In the genomic region with DNA sequence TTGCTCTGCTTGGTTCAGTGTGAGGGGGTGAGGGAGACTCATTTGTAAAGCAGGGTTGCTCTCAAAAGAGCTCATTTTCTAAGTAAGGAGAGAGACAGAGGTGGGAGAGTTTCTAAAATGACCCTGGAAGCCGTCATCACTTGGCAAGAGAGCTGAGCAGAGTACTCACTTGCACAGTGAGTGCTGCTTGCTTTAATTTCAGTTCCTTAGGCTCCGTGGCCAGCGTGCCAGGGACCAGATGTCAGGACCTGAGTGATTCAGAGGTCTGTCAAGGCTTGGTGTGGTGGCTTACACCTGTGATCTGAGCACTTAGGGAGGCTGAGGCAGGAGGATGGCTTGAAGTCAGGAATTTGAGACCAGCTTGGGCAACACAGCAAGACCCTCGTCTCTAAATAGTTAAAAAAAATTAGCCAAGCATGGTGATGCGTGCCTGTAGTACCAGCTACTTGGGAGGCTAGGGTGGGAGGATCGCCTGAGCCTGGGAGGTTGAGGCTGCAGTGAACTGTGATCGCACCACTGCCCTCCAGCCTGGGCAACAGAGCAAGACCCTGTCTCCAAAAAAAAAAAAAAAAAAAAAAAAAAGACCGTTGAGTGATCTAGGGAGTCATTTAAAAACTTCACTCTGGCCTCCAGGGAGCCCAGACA, we compare ENCODE assay signal across 1 cellular context.
TF ChIP-seq lines count a peak whose summit lies in the region.

No MANE protein-coding gene starts in this region.

TF ChIP-seq in HEK293T, 16 proteins besides CTCF, POLR2A, EP300 and RAD21:
- TF ChIP-seq BHLHE40 (IDR thresholded peaks at IDR 0.05; ENCODE audit: borderline replicate concordance), result no peak
- TF ChIP-seq CTBP1 (IDR thresholded peaks at IDR 0.05; ENCODE audit: borderline replicate concordance), result no peak
- TF ChIP-seq HDGF (IDR thresholded peaks at IDR 0.05; ENCODE audit: borderline replicate concordance), result no peak
- TF ChIP-seq ZNF384 (IDR thresholded peaks at IDR 0.05), result peak; percentile 66
- TF ChIP-seq, protein P1, sequence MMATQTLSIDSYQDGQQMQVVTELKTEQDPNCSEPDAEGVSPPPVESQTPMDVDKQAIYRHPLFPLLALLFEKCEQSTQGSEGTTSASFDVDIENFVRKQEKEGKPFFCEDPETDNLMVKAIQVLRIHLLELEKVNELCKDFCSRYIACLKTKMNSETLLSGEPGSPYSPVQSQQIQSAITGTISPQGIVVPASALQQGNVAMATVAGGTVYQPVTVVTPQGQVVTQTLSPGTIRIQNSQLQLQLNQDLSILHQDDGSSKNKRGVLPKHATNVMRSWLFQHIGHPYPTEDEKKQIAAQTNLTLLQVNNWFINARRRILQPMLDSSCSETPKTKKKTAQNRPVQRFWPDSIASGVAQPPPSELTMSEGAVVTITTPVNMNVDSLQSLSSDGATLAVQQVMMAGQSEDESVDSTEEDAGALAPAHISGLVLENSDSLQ (IDR thresholded peaks at IDR 0.05), result no peak
- no peak for TF ChIP-seq FOXK2 (IDR thresholded peaks at IDR 0.05)
- no peak for TF ChIP-seq LEF1 (IDR thresholded peaks at IDR 0.05; ENCODE audit: borderline replicate concordance)
TF ChIP-seq in HEK293T: peak in this region for 1.
